ENCODE assay signal across 7 cellular contexts in genomic region chr7:117993377-117994003, GRCh38.
DNase-seq lines count a peak whose midpoint lies in the region; ATAC-seq and TF ChIP-seq lines count a peak whose summit lies in the region.

No MANE protein-coding gene starts in this region.

- no peak overlapping the region for H2AFZ ChIP-seq in OCI-LY1 (ENCODE audit: low read length)

- no peak overlapping the region for H3K4me2 ChIP-seq in OCI-LY1 (ENCODE audit: low read length)

- intact Hi-C loops in colonic mucosa (cut with DNase I): no loop called here

- in situ Hi-C loops in G401 (cut with HindIII; ENCODE audit: low sequenced_read_pairs): no loop called here

- H3K27ac ChIP-seq in OCI-LY1 (ENCODE audit: low read depth, low read length, poor library complexity, severe bottlenecking): no peak overlapping the region
- no peak overlapping the region for H3K27ac ChIP-seq in colonic mucosa

- ATAC-seq in GM19324 (IDR thresholded peaks at IDR 0.05; ENCODE audit: low FRiP score, unreplicated experiment): peak; percentile 92
- peak; percentile 98 for ATAC-seq in HG03135 (IDR thresholded peaks at IDR 0.05; ENCODE audit: unreplicated experiment)

- H3F3A ChIP-seq in OCI-LY1 (ENCODE audit: insufficient read depth, low read length): no peaks in the 10 kb centered on the region

- H3K4me1 ChIP-seq in OCI-LY1 (ENCODE audit: insufficient read depth, low read length, severe bottlenecking) (no peaks in the 10 kb centered on the region), colonic mucosa (no peaks in the 10 kb centered on the region)

- no peaks in the 10 kb centered on the region for H3K9me3 ChIP-seq in OCI-LY1 (ENCODE audit: low read length)
- H3K9me3 ChIP-seq in colonic mucosa: no peaks in the 10 kb centered on the region

- no peaks in the 10 kb centered on the region for H3K79me2 ChIP-seq in OCI-LY1 (ENCODE audit: insufficient read depth, low read length)

- H3K9me2 ChIP-seq in OCI-LY1 (ENCODE audit: low read depth, low read length): no peaks in the 10 kb centered on the region

- TF ChIP-seq CTCF in OCI-LY1 (IDR thresholded peaks at IDR 0.05; ENCODE audit: low read length): peak; percentile 73
- TF ChIP-seq CTCF in colonic mucosa (IDR thresholded peaks at IDR 0.05): peak; percentile 30

- H3K9ac ChIP-seq in OCI-LY1 (ENCODE audit: low read length) (no peak overlapping the region), colonic mucosa (ENCODE audit: low read depth in 2 of 2, low read length in 2 of 2) (no peak overlapping the region)

- no peaks in the 10 kb centered on the region for H4K20me1 ChIP-seq in OCI-LY1 (ENCODE audit: insufficient read depth, low read length)

- DNase-seq in G401 (ENCODE audit: low spot score): peak; percentile 36
- DNase-seq in colonic mucosa: no peak
- DNase-seq in occipital lobe (lab: John Stamatoyannopoulos, UW): peak; percentile 38
- no peak for DNase-seq in NOMO-1 treated with DMSO at 0.1 percent for 48 hours (lab: John Stamatoyannopoulos, UW; ENCODE audit: unreplicated experiment)

- H3K27me3 ChIP-seq in OCI-LY1 (ENCODE audit: insufficient read depth, low read length) (no peaks in the 10 kb centered on the region), colonic mucosa (no peaks in the 10 kb centered on the region)

- no peak overlapping the region for H3K4me3 ChIP-seq in OCI-LY1 (ENCODE audit: low read depth, low read length, poor library complexity, severe bottlenecking)
- no peak overlapping the region for H3K4me3 ChIP-seq in colonic mucosa

- no peaks in the 10 kb centered on the region for H3K36me3 ChIP-seq in OCI-LY1 (ENCODE audit: insufficient read depth, low read length)
- H3K36me3 ChIP-seq in colonic mucosa: no peaks in the 10 kb centered on the region

Comparison
In these comparisons a context has a peak if more than half of its experiments do, and no peak if none do; other contexts are left out.
1. DNase-seq: peak in G401 (single experiment) and occipital lobe (single experiment); none in colonic mucosa (single experiment) and NOMO-1 treated with DMSO at 0.1 percent for 48 hours (single experiment).